10 cellular contexts compared by ENCODE assay signal in the genomic region with DNA sequence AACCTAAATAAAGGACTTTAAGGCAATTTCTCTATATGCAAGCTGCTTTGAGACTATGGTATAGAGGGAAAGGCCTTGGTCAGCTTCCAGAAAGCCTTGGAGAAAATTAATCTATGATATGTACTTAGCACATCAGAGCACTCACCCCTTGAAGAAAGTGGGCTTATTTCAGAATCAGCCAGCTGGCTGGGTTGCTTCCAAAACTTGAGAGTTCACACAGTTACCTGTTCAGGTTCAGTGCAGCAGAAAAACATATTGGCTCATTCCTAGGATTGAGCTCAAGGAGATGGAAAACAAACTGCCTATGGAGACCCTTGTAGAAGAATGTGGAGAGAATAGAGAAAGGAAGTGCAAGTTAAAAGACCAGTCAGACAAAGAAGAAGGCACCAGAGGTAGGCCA. TPM values are rescaled to one million over a fixed set of nuclear protein-coding genes. Genes with fewer than 3 reads are reported as not detected.
"Had no signal": no experiment of that assay in that cellular context is flagged by ENCODE, and none has a peak within 500 bp of the region (broad histone marks: within the 10 kb centered on the region; RNA-seq: fewer than 3 reads in every experiment).

No MANE protein-coding gene starts in this region.

- H3K9ac ChIP-seq: GM23248, KMS-11 had no signal

- DNase-seq: GM23248, GOT3, H7, Karpas-422, KBM-7 had no signal

- H3K36me3 ChIP-seq: HAP-1 had no signal

- H3K4me1 Mint-ChIP-seq: IgD-negative memory B cell had no signal

- H3K9me3 Mint-ChIP-seq: IgD-negative memory B cell had no signal

- H3K9me3 ChIP-seq: HAP-1 had no signal

- H3K4me3 ChIP-seq: GM23248, HAP-1 had no signal

- H3K27me3 Mint-ChIP-seq: IgD-negative memory B cell had no signal

- H3K4me3 Mint-ChIP-seq: IgD-negative memory B cell had no signal

- H3K27ac Mint-ChIP-seq: IgD-negative memory B cell had no signal

- ATAC-seq: HCT116 had no signal

- H3K4me2 ChIP-seq: KMS-11 had no signal

- H3K27ac ChIP-seq: KMS-11 had no signal

RNA-seq across cellular contexts. Expression of a gene that starts 22.7 kb away (rescaled TPM):
- total RNA-seq: H4 had no signal
- polyA plus RNA-seq: IgD-negative memory B cell had no signal
